ENCODE assay signal across 18 cellular contexts in the genomic region with DNA sequence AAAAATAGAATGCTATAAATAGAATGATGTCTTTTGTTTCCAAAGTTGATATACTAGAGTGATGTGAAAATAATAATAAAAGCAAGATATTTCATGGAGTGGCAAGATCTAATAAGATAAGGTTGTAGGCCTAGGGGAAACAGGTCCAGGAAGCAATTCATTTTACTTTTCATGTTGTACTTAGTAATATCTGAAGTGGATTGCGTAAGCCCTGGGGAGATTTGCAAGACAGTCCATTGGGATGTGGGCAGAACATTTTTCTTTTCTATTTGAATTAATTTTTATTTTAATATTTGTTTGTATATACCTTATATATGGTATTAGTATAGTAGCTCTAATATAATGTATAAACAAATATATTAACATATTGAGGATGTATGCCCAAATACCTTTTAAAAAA. TPM values are rescaled to one million over a fixed set of nuclear protein-coding genes. Genes with fewer than 3 reads are reported as not detected.
A peak's percentile ranks its signal among the peaks of the same experiment; 100 is the strongest.
DNase-seq lines count a peak whose midpoint lies in the region; ATAC-seq and TF ChIP-seq lines count a peak whose summit lies in the region.
"Had no signal": no experiment of that assay in that cellular context is flagged by ENCODE, and none has a peak within 500 bp of the region (broad histone marks: within the 10 kb centered on the region; RNA-seq: fewer than 3 reads in every experiment).

No MANE protein-coding gene starts in this region.

- ATAC-seq in HG02938 (IDR thresholded peaks at IDR 0.05; ENCODE audit: unreplicated experiment), result no peak
- no peak for ATAC-seq in HG02884 (IDR thresholded peaks at IDR 0.05; ENCODE audit: unreplicated experiment)
- ATAC-seq: left ventricle myocardium superior had no signal

- DNase-seq in HCEC 1CT, result peak; percentile 62
- peak; percentile 54 for DNase-seq in NCI-H226
- DNase-seq in epithelial cell of esophagus (ENCODE audit: low read depth), result peak; percentile 61
- DNase-seq in renal cortical epithelial cell (ENCODE audit: low read depth), result peak; percentile 21
- no peak for DNase-seq in H4 (ENCODE audit: low spot score)
- DNase-seq: activated CD4-positive, alpha-beta T cell treated with anti-CD3 and anti-CD28 coated beads, Interleukin-2, amount 50 U/mL, for 1 hour; activated naive CD8-positive, alpha-beta T cell treated with anti-CD3 and anti-CD28 coated beads, Interleukin-2, amount 10 ng/mL, durations not matched to agents 7 days and 5 days; activated T-cell treated with anti-CD3 and anti-CD28 coated beads, Interleukin-2, amount 50 U/mL, for 24 hours; CD4-positive, alpha-beta memory T cell; cerebellar nuclear complex; erythroblast; left ventricle myocardium superior; NCI-H2081; NCI-H774; posterior cingulate gyrus; T1000 had no signal

- no peak overlapping the region for H3K4me3 ChIP-seq in epithelial cell of esophagus (ENCODE audit: low read length)

- TF ChIP-seq CTCF in epithelial cell of esophagus (IDR thresholded peaks at IDR 0.05; ENCODE audit: insufficient read depth, low read depth, low read length, missing control alignments), result no peak

RNA-seq across cellular contexts. Expression of a gene that starts 7.5 kb away (rescaled TPM):
- total RNA-seq in renal cortical epithelial cell, result 14.5 and 21.9 TPM in 2 replicates
- total RNA-seq in H4 (2014; rRNA removed; shearing (Covaris generic)), result 10.5 and 17.3 TPM in 2 replicates
